1 cellular context compared by ENCODE assay signal in genomic region chr19:49746206-49746958, GRCh38.
A peak's percentile ranks its signal among the peaks of the same experiment; 100 is the strongest.
TF ChIP-seq lines count a peak whose summit lies in the region.

No MANE protein-coding gene starts in this region.

TF ChIP-seq in HepG2, 621 proteins besides CTCF, POLR2A, EP300 and RAD21:
- TF ChIP-seq, protein P1, sequence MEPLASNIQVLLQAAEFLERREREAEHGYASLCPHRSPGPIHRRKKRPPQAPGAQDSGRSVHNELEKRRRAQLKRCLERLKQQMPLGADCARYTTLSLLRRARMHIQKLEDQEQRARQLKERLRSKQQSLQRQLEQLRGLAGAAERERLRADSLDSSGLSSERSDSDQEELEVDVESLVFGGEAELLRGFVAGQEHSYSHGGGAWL (CRISPR knock-in tag; IDR thresholded peaks at IDR 0.05), result no peak
- TF ChIP-seq, protein P2, sequence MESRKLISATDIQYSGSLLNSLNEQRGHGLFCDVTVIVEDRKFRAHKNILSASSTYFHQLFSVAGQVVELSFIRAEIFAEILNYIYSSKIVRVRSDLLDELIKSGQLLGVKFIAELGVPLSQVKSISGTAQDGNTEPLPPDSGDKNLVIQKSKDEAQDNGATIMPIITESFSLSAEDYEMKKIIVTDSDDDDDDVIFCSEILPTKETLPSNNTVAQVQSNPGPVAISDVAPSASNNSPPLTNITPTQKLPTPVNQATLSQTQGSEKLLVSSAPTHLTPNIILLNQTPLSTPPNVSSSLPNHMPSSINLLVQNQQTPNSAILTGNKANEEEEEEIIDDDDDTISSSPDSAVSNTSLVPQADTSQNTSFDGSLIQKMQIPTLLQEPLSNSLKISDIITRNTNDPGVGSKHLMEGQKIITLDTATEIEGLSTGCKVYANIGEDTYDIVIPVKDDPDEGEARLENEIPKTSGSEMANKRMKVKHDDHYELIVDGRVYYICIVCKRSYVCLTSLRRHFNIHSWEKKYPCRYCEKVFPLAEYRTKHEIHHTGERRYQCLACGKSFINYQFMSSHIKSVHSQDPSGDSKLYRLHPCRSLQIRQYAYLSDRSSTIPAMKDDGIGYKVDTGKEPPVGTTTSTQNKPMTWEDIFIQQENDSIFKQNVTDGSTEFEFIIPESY (CRISPR knock-in tag; IDR thresholded peaks at IDR 0.05), result peak; percentile 91
- TF ChIP-seq ZNF329 (CRISPR knock-in tag; IDR thresholded peaks at IDR 0.05; ENCODE audit: low read depth), result no peak
- TF ChIP-seq NFKBIZ (CRISPR knock-in tag; IDR thresholded peaks at IDR 0.05), result no peak
- TF ChIP-seq KDM3A (CRISPR knock-in tag; IDR thresholded peaks at IDR 0.05; ENCODE audit: low read depth), result no peak
- no peak for TF ChIP-seq ZNF136 (CRISPR knock-in tag; IDR thresholded peaks at IDR 0.05; ENCODE audit: low read depth)
- TF ChIP-seq ZNF687 (CRISPR knock-in tag; IDR thresholded peaks at IDR 0.05), result peak; percentile 40
- no peak for TF ChIP-seq HNRNPLL (IDR thresholded peaks at IDR 0.05; ENCODE audit: low read depth, low read length, poor library complexity, severe bottlenecking)
- no peak for TF ChIP-seq ZXDC (CRISPR knock-in tag; IDR thresholded peaks at IDR 0.05)
- 0 out of 2 replicates have a peak, but pooled peaks have one; percentile 33 for TF ChIP-seq ZBTB38 (CRISPR knock-in tag; IDR thresholded peaks at IDR 0.05)
- TF ChIP-seq EHMT2 (IDR thresholded peaks at IDR 0.05; ENCODE audit: borderline replicate concordance, low read depth, low read length), result no peak
- no peak for TF ChIP-seq ZSCAN9 (CRISPR knock-in tag; IDR thresholded peaks at IDR 0.05; ENCODE audit: borderline replicate concordance)
- TF ChIP-seq MIXL1 (CRISPR knock-in tag; IDR thresholded peaks at IDR 0.05), result no peak
- no peak for TF ChIP-seq JDP2 (CRISPR knock-in tag; IDR thresholded peaks at IDR 0.05; ENCODE audit: borderline replicate concordance)
- no peak for TF ChIP-seq SIN3A (IDR thresholded peaks at IDR 0.05; ENCODE audit: borderline replicate concordance, low read depth, low read length)
- TF ChIP-seq RFXAP (CRISPR knock-in tag; IDR thresholded peaks at IDR 0.05; ENCODE audit: borderline replicate concordance), result no peak
- no peak for TF ChIP-seq MED13 (CRISPR knock-in tag; IDR thresholded peaks at IDR 0.05)
- no peak for TF ChIP-seq NFE2 (CRISPR knock-in tag; IDR thresholded peaks at IDR 0.05)
- TF ChIP-seq TBP (CRISPR knock-in tag; IDR thresholded peaks at IDR 0.05), result no peak
- no peak for TF ChIP-seq FOXK1 (CRISPR knock-in tag; IDR thresholded peaks at IDR 0.05; ENCODE audit: borderline replicate concordance, low read depth)
- no peak for TF ChIP-seq DPF2 (CRISPR knock-in tag; IDR thresholded peaks at IDR 0.05; ENCODE audit: borderline replicate concordance, low read depth)
- TF ChIP-seq ZNF773 (CRISPR knock-in tag; IDR thresholded peaks at IDR 0.05; ENCODE audit: borderline replicate concordance), result no peak
- TF ChIP-seq RBFOX2 (IDR thresholded peaks at IDR 0.05; ENCODE audit: low read depth, low read length), result no peak
- TF ChIP-seq, protein P3, sequence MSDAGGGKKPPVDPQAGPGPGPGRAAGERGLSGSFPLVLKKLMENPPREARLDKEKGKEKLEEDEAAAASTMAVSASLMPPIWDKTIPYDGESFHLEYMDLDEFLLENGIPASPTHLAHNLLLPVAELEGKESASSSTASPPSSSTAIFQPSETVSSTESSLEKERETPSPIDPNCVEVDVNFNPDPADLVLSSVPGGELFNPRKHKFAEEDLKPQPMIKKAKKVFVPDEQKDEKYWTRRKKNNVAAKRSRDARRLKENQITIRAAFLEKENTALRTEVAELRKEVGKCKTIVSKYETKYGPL (CRISPR knock-in tag; IDR thresholded peaks at IDR 0.05), result no peak
